In genomic region chr9:115141612-115142011, GRCh38 we compare ENCODE assay signal across 22 cellular contexts. TPM values are rescaled to one million over a fixed set of nuclear protein-coding genes. Genes with fewer than 3 reads are reported as not detected.
DNase-seq lines count a peak whose midpoint lies in the region; ATAC-seq, FAIRE-seq and TF ChIP-seq lines count a peak whose summit lies in the region.
"Had no signal": no experiment of that assay in that cellular context is flagged by ENCODE, and none has a peak within 500 bp of the region (broad histone marks: within the 10 kb centered on the region; RNA-seq: fewer than 3 reads in every experiment).

No MANE protein-coding gene starts in this region.

- H2BK120ac ChIP-seq in mesendoderm (ENCODE audit: low read depth, low read length), result peak overlapping the region; percentile 88

- H3K9me3 Mint-ChIP-seq in activated CD8-positive, alpha-beta T cell treated with anti-CD3 and anti-CD28 coated beads, Interleukin-2, amount 10 ng/mL, durations not matched to agents 7 days and 5 days (ENCODE audit: insufficient read depth), result no peaks in the 10 kb centered on the region
- H3K9me3 Mint-ChIP-seq in activated CD8-positive, alpha-beta T cell treated with anti-CD3 and anti-CD28 coated beads for 36 hours, result no peaks in the 10 kb centered on the region
- H3K9me3 Mint-ChIP-seq: GM23338 had no signal

- no peaks in the 10 kb centered on the region for H3K4me1 ChIP-seq in mesendoderm (ENCODE audit: control insufficient read depth, low read depth, low read length)

- H3K79me1 ChIP-seq in mesendoderm (ENCODE audit: low read length), result no peaks in the 10 kb centered on the region

- peak overlapping the region; percentile 16 for H3K4ac ChIP-seq in mesendoderm (ENCODE audit: low read depth, low read length)

- POLR2A ChIA-PET in activated CD8-positive, alpha-beta T cell treated with anti-CD3 and anti-CD28 coated beads, Interleukin-2, amount 10 ng/mL, durations not matched to agents 7 days and 5 days (lab: Charles Lee), result no interaction called here
- POLR2A ChIA-PET in activated CD8-positive, alpha-beta T cell treated with anti-CD3 and anti-CD28 coated beads for 36 hours (lab: Charles Lee), result interaction anchor here (0.8 kb wide), 1 partner anchor 9 kb away, joined by 3 read pairs; no protein-coding TSS in a partner anchor

- H3K36me3 Mint-ChIP-seq in activated CD8-positive, alpha-beta T cell treated with anti-CD3 and anti-CD28 coated beads, Interleukin-2, amount 10 ng/mL, durations not matched to agents 7 days and 5 days (ENCODE audit: low read depth), result peaks cover 4% of the 10 kb centered on the region
- no peaks in the 10 kb centered on the region for H3K36me3 Mint-ChIP-seq in activated CD8-positive, alpha-beta T cell treated with anti-CD3 and anti-CD28 coated beads for 36 hours (ENCODE audit: low read depth)
- H3K36me3 Mint-ChIP-seq: CD4-positive, CD25-positive, alpha-beta regulatory T cell had no signal

- H4K5ac ChIP-seq in mesendoderm (ENCODE audit: low read length), result no peak overlapping the region

- H3K4me3 ChIP-seq in mesendoderm (ENCODE audit: low read length), result no peak overlapping the region
- H3K4me3 ChIP-seq: GM12878, GM23338 had no signal

- no peak overlapping the region for H3K27ac ChIP-seq in mesendoderm (ENCODE audit: low read depth, low read length)
- H3K27ac ChIP-seq: KMS-11 had no signal

- DNase-seq in activated CD8-positive, alpha-beta T cell treated with anti-CD3 and anti-CD28 coated beads, Interleukin-2, amount 10 ng/mL, durations not matched to agents 7 days and 5 days, result no peak
- DNase-seq in activated CD8-positive, alpha-beta T cell treated with anti-CD3 and anti-CD28 coated beads for 36 hours, result no peak
- DNase-seq in H54 (ENCODE audit: insufficient read length, low spot score) (no peak), RPMI7951 (ENCODE audit: low read depth) (peak; percentile 16), mesendoderm (no peak), pons (ENCODE audit: low spot score) (no peak)
- DNase-seq: COR-L47, DMS79, IMR-90, MV-4-11, NCI-H1105 treated with DMSO at 0.1 percent for 48 hours, NCI-H2081, NCI-H446, NCI-H526, Right ventricle myocardium superior had no signal

- H2BK5ac ChIP-seq in mesendoderm (ENCODE audit: low read length), result no peak overlapping the region

- H3K18ac ChIP-seq in mesendoderm (ENCODE audit: low read length), result peak overlapping the region; percentile 68

- peak overlapping the region; percentile 96 for H2BK15ac ChIP-seq in mesendoderm (replicated peaks; ENCODE audit: low read depth)

- no peak overlapping the region for H3K23ac ChIP-seq in mesendoderm (ENCODE audit: low read length)

- no peak overlapping the region for H3K4me2 ChIP-seq in mesendoderm (ENCODE audit: low read length)
- H3K4me2 ChIP-seq: GM23338, KMS-11 had no signal

- no peaks in the 10 kb centered on the region for H3K36me3 ChIP-seq in mesendoderm (ENCODE audit: control insufficient read depth, insufficient read depth, low read length)

- CTCF ChIA-PET in activated CD8-positive, alpha-beta T cell treated with anti-CD3 and anti-CD28 coated beads, Interleukin-2, amount 10 ng/mL, durations not matched to agents 7 days and 5 days (lab: Charles Lee), result no interaction called here
- CTCF ChIA-PET in activated CD8-positive, alpha-beta T cell treated with anti-CD3 and anti-CD28 coated beads for 36 hours (lab: Charles Lee), result interaction anchor here (0.7 kb wide), 1 partner anchor 30 kb away, joined by 3 read pairs; no protein-coding TSS in a partner anchor

- FAIRE-seq in H54 (lab: Jason Lieb, UNC), result peak; percentile 64
- FAIRE-seq: GM12878 had no signal

- TF ChIP-seq CTCF in activated CD8-positive, alpha-beta T cell treated with anti-CD3 and anti-CD28 coated beads for 36 hours (IDR thresholded peaks at IDR 0.05), result no peak

- no peak overlapping the region for H3K27ac Mint-ChIP-seq in activated CD8-positive, alpha-beta T cell treated with anti-CD3 and anti-CD28 coated beads, Interleukin-2, amount 10 ng/mL, durations not matched to agents 7 days and 5 days
- no peak overlapping the region for H3K27ac Mint-ChIP-seq in activated CD8-positive, alpha-beta T cell treated with anti-CD3 and anti-CD28 coated beads for 36 hours
- H3K27ac Mint-ChIP-seq: CD4-positive, CD25-positive, alpha-beta regulatory T cell; GM23338 had no signal

- H4K8ac ChIP-seq in mesendoderm (ENCODE audit: low read depth, low read length), result no peak overlapping the region

- H3K56ac ChIP-seq in mesendoderm (ENCODE audit: low read length), result no peak overlapping the region

- TF ChIP-seq POLR2A in H54 (IDR thresholded peaks at IDR 0.05; ENCODE audit: low read depth, low read length), result no peak

- H3K27me3 ChIP-seq in mesendoderm (ENCODE audit: insufficient read depth, low read length, poor library complexity), result no peaks in the 10 kb centered on the region

- H3K27me3 Mint-ChIP-seq in activated CD8-positive, alpha-beta T cell treated with anti-CD3 and anti-CD28 coated beads, Interleukin-2, amount 10 ng/mL, durations not matched to agents 7 days and 5 days (ENCODE audit: low read depth), result peaks cover 31% of the 10 kb centered on the region
- H3K27me3 Mint-ChIP-seq in activated CD8-positive, alpha-beta T cell treated with anti-CD3 and anti-CD28 coated beads for 36 hours, result peaks cover 31% of the 10 kb centered on the region

- intact Hi-C loops in activated CD8-positive, alpha-beta T cell treated with anti-CD3 and anti-CD28 coated beads for 36 hours (cut with micrococcal nuclease), result no loop called here

- peak; percentile 19 for ATAC-seq in activated CD8-positive, alpha-beta T cell treated with anti-CD3 and anti-CD28 coated beads, Interleukin-2, amount 10 ng/mL, durations not matched to agents 7 days and 5 days
- ATAC-seq in activated CD8-positive, alpha-beta T cell treated with anti-CD3 and anti-CD28 coated beads for 36 hours, result no peak
- ATAC-seq in GM21367 (IDR thresholded peaks at IDR 0.05; ENCODE audit: unreplicated experiment), result no peak
- ATAC-seq: GM12878, GM23338, HCT116 had no signal

- peaks cover 26% of the 10 kb centered on the region for H3K4me1 Mint-ChIP-seq in activated CD8-positive, alpha-beta T cell treated with anti-CD3 and anti-CD28 coated beads, Interleukin-2, amount 10 ng/mL, durations not matched to agents 7 days and 5 days (ENCODE audit: low read depth)
- peaks cover 4% of the 10 kb centered on the region for H3K4me1 Mint-ChIP-seq in activated CD8-positive, alpha-beta T cell treated with anti-CD3 and anti-CD28 coated beads for 36 hours (ENCODE audit: low read depth)
- H3K4me1 Mint-ChIP-seq: GM23338 had no signal

- H2AK5ac ChIP-seq in mesendoderm (ENCODE audit: low read length), result no peak overlapping the region

- no CpG with 5 or more reads among the region's 3 CpGs for WGBS in mesendoderm (ENCODE audit: extremely low coverage, insufficient coverage, low lambda C conversion rate)

- no peak overlapping the region for H3K4me3 Mint-ChIP-seq in activated CD8-positive, alpha-beta T cell treated with anti-CD3 and anti-CD28 coated beads, Interleukin-2, amount 10 ng/mL, durations not matched to agents 7 days and 5 days
- H3K4me3 Mint-ChIP-seq in activated CD8-positive, alpha-beta T cell treated with anti-CD3 and anti-CD28 coated beads for 36 hours, result no peak overlapping the region
- H3K4me3 Mint-ChIP-seq: CD4-positive, CD25-positive, alpha-beta regulatory T cell; GM23338 had no signal

- H3K9ac ChIP-seq in mesendoderm (ENCODE audit: low read length), result no peak overlapping the region
- H3K9ac ChIP-seq: KMS-11 had no signal

- no peaks in the 10 kb centered on the region for H3K79me2 ChIP-seq in mesendoderm (ENCODE audit: control insufficient read depth, insufficient read depth, low read length)

RNA-seq across cellular contexts. Expression of gene TNC, which starts 23.7 kb away (rescaled TPM):
- not detected for total RNA-seq in activated CD8-positive, alpha-beta T cell treated with anti-CD3 and anti-CD28 coated beads, Interleukin-2, amount 10 ng/mL, durations not matched to agents 7 days and 5 days
- under 1 TPM; 0.05 to 0.22 TPM for total RNA-seq in activated CD8-positive, alpha-beta T cell treated with anti-CD3 and anti-CD28 coated beads for 36 hours
- 167 and 188 TPM in 2 replicates for total RNA-seq in RPMI7951 (2014; rRNA removed; shearing (Covaris generic))
- polyA plus RNA-seq in mesendoderm (2013, experiment 1 of 2), result 16.1 TPM
- polyA plus RNA-seq in mesendoderm (2013, experiment 2 of 2), result 16.9 TPM
- total RNA-seq: CD4-positive, CD25-positive, alpha-beta regulatory T cell; OCI-LY7 had no signal
- polyA plus RNA-seq: CD4-positive, CD25-positive, alpha-beta regulatory T cell had no signal

Comparison
In these comparisons a context has a peak if more than half of its experiments do, and no peak if none do; other contexts are left out.
1. RNA of gene TNC, which starts 23.7 kb away (total RNA-seq): 167 to 188 TPM in RPMI7951; 0.05 to 0.22 TPM in activated CD8-positive, alpha-beta T cell treated with anti-CD3 and anti-CD28 coated beads for 36 hours and not detected in activated CD8-positive, alpha-beta T cell treated with anti-CD3 and anti-CD28 coated beads, Interleukin-2, amount 10 ng/mL, durations not matched to agents 7 days and 5 days; every median in the first group is over 100 times any median in the second.